In genomic region chr12:52428121-52428520, GRCh38 we compare ENCODE assay signal across 1 cellular context.
TF ChIP-seq lines count a peak whose summit lies in the region.

No MANE protein-coding gene starts in this region.

TF ChIP-seq in HepG2, 621 proteins besides CTCF, POLR2A, EP300 and RAD21:
- TF ChIP-seq STAG1 (CRISPR knock-in tag; IDR thresholded peaks at IDR 0.05) (peak; percentile 30; the same call in 1 of the 2 replicates), ZNF788 (CRISPR knock-in tag; IDR thresholded peaks at IDR 0.05; ENCODE audit: borderline replicate concordance) (no peak)
- TF ChIP-seq, protein P1, sequence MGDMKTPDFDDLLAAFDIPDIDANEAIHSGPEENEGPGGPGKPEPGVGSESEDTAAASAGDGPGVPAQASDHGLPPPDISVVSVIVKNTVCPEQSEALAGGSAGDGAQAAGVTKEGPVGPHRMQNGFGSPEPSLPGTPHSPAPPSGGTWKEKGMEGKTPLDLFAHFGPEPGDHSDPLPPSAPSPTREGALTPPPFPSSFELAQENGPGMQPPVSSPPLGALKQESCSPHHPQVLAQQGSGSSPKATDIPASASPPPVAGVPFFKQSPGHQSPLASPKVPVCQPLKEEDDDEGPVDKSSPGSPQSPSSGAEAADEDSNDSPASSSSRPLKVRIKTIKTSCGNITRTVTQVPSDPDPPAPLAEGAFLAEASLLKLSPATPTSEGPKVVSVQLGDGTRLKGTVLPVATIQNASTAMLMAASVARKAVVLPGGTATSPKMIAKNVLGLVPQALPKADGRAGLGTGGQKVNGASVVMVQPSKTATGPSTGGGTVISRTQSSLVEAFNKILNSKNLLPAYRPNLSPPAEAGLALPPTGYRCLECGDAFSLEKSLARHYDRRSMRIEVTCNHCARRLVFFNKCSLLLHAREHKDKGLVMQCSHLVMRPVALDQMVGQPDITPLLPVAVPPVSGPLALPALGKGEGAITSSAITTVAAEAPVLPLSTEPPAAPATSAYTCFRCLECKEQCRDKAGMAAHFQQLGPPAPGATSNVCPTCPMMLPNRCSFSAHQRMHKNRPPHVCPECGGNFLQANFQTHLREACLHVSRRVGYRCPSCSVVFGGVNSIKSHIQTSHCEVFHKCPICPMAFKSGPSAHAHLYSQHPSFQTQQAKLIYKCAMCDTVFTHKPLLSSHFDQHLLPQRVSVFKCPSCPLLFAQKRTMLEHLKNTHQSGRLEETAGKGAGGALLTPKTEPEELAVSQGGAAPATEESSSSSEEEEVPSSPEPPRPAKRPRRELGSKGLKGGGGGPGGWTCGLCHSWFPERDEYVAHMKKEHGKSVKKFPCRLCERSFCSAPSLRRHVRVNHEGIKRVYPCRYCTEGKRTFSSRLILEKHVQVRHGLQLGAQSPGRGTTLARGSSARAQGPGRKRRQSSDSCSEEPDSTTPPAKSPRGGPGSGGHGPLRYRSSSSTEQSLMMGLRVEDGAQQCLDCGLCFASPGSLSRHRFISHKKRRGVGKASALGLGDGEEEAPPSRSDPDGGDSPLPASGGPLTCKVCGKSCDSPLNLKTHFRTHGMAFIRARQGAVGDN (CRISPR knock-in tag; IDR thresholded peaks at IDR 0.05), result 0 out of 2 replicates have a peak, but pooled peaks have one; percentile 10
